16 cellular contexts compared by ENCODE assay signal in the genomic region with DNA sequence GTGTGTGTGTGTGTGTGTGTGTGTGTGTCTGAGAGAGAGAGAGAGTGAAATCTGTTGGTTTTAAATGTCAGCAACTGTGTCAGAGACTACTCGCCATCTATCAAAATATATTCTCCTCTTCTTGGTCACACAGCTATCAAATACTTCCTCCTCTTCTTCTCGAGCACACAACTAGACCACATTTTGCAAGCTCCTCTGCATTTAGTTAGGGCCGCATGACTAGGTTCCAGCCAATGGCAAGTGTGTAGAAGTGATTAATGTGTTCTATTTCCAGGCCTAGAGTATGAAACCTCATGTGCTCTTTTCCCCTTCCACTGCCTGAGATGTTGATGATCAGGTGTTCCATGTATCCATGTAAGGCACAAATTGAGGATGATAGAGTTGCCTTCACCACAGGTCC.
DNase-seq lines count a peak whose midpoint lies in the region; ATAC-seq and TF ChIP-seq lines count a peak whose summit lies in the region.
"Had no signal": no experiment of that assay in that cellular context is flagged by ENCODE, and none has a peak within 500 bp of the region (broad histone marks: within the 10 kb centered on the region; RNA-seq: fewer than 3 reads in every experiment).

No MANE protein-coding gene starts in this region.

- H3K4me1 Mint-ChIP-seq in activated B cell treated with CpG ODN at 0.5 μM for 24 hours = peaks cover 6% of the 10 kb centered on the region

- H3K4me3 Mint-ChIP-seq in activated B cell treated with CpG ODN at 0.5 μM for 24 hours = no peak overlapping the region
- H3K4me3 Mint-ChIP-seq: CD14-positive monocyte; CD8-positive, alpha-beta T cell; HFFc6; IgD-negative memory B cell had no signal

- CTCF ChIA-PET in activated B cell treated with CpG ODN at 0.5 μM for 24 hours (lab: Charles Lee) = no interaction called here

- H3K9me3 Mint-ChIP-seq in activated B cell treated with CpG ODN at 0.5 μM for 24 hours = no peaks in the 10 kb centered on the region

- intact Hi-C loops in activated B cell treated with CpG ODN at 0.5 μM for 24 hours (cut with micrococcal nuclease) = no loop called here

- no peaks in the 10 kb centered on the region for H3K27me3 Mint-ChIP-seq in activated B cell treated with CpG ODN at 0.5 μM for 24 hours
- H3K27me3 Mint-ChIP-seq: IgD-negative memory B cell had no signal

- POLR2A ChIA-PET in activated B cell treated with CpG ODN at 0.5 μM for 24 hours (lab: Charles Lee) = no interaction called here

- ATAC-seq in GM18867 (IDR thresholded peaks at IDR 0.05; ENCODE audit: unreplicated experiment) (peak; percentile 69), activated B cell treated with CpG ODN at 0.5 μM for 24 hours (ENCODE audit: low read depth) (peak; percentile 42), GM19351 (IDR thresholded peaks at IDR 0.05; ENCODE audit: unreplicated experiment) (no peak), omental fat pad (ENCODE audit: low FRiP score) (no peak)
- ATAC-seq: A549; CD8-positive, alpha-beta T cell had no signal

- DNase-seq in NOMO-1 (lab: John Stamatoyannopoulos, UW; ENCODE audit: unreplicated experiment in 2 of 2) = peak; percentile 21 to 54
- DNase-seq in activated B cell treated with CpG ODN at 0.5 μM for 24 hours = no peak
- DNase-seq in 8988T = no peak
- no peak for DNase-seq in middle frontal gyrus (ENCODE audit: extremely low spot score, low spot score)
- DNase-seq in omental fat pad (ENCODE audit: low spot score) = no peak
- DNase-seq: CD8-positive, alpha-beta T cell; COR-L47; DMS153; DMS79 treated with DMSO at 0.1 percent for 48 hours; EL; HFFc6 had no signal

- TF ChIP-seq CTCF in activated B cell treated with CpG ODN at 0.5 μM for 24 hours (IDR thresholded peaks at IDR 0.05) = no peak
- TF ChIP-seq CTCF in omental fat pad (IDR thresholded peaks at IDR 0.05) = no peak

- no peaks in the 10 kb centered on the region for H3K36me3 Mint-ChIP-seq in activated B cell treated with CpG ODN at 0.5 μM for 24 hours (ENCODE audit: low read depth)
- H3K36me3 Mint-ChIP-seq: CD14-positive monocyte; CD8-positive, alpha-beta T cell; IgD-negative memory B cell had no signal

- H3K27ac Mint-ChIP-seq in activated B cell treated with CpG ODN at 0.5 μM for 24 hours = no peak overlapping the region
- H3K27ac Mint-ChIP-seq: CD8-positive, alpha-beta T cell; HFFc6 had no signal

Comparison
In these comparisons a context has a peak if more than half of its experiments do, and no peak if none do; other contexts are left out.
1. ATAC-seq: peak in GM18867 (single experiment) and activated B cell treated with CpG ODN at 0.5 μM for 24 hours (single experiment); none in GM19351 (single experiment) and omental fat pad (single experiment).
2. DNase-seq: peak in NOMO-1 (2 of 2); none in activated B cell treated with CpG ODN at 0.5 μM for 24 hours (single experiment), 8988T (single experiment), middle frontal gyrus (single experiment) and omental fat pad (single experiment).